In the genomic region with DNA sequence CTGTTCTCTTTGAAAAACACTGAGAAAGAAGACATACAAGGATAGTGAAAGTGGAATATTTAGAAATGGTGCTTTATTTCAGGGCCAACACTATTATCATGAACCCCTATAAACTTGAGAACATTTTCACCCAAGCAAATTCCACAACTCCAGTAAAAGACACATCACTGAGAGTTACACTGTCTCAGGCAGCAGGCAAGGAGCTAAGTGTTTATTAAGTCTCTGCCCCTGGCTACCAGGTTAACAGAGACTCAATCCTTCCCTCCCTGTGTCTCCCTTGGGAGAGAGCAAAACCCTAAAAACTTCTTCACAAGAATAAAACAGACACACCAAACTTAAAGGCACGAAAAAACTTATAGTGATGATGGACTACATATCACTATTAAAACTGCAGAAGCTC, we compare ENCODE assay signal across 17 cellular contexts.
"Had no signal": no experiment of that assay in that cellular context is flagged by ENCODE, and none has a peak within 500 bp of the region (broad histone marks: within the 10 kb centered on the region; RNA-seq: fewer than 3 reads in every experiment).

No MANE protein-coding gene starts in this region.

- H3K9me3 Mint-ChIP-seq: naive thymus-derived CD8-positive, alpha-beta T cell had no signal

- DNase-seq: dermis blood vessel endothelial cell; foreskin melanocyte; head of caudate nucleus; hippocampal formation; mucosa of descending colon; naive thymus-derived CD8-positive, alpha-beta T cell; nucleus accumbens; ovary; sigmoid colon; stimulated activated CD4-positive, alpha-beta T cell treated with anti-CD3 and anti-CD28 coated beads, Interleukin-2, amount 100 ng/mL, for 48 hours; stimulated activated naive CD4-positive, alpha-beta T cell treated with Interleukin-2 at 50 U/mL for 16 hours; thyroid gland; upper lobe of left lung; uterus had no signal

- H3K27ac ChIP-seq: neural progenitor cell, ovary, right atrium auricular region, skin epidermis, upper lobe of left lung had no signal

- H3K4me1 ChIP-seq: upper lobe of left lung, uterus had no signal

- H3K36me3 ChIP-seq: neural progenitor cell, ovary, right atrium auricular region, sigmoid colon, thyroid gland, upper lobe of left lung, uterus had no signal

- ATAC-seq: mucosa of descending colon; naive thymus-derived CD8-positive, alpha-beta T cell had no signal

- H3K4me1 Mint-ChIP-seq: naive thymus-derived CD8-positive, alpha-beta T cell had no signal

- H3K9me3 ChIP-seq: mucosa of descending colon, ovary, right atrium auricular region, sigmoid colon, thyroid gland, upper lobe of left lung, uterus had no signal

- H3K27me3 ChIP-seq: neural progenitor cell, ovary, right atrium auricular region, sigmoid colon, thyroid gland, upper lobe of left lung, uterus had no signal

- H3K4me3 Mint-ChIP-seq: naive thymus-derived CD8-positive, alpha-beta T cell; neural progenitor cell had no signal

- H3K36me3 Mint-ChIP-seq: naive thymus-derived CD8-positive, alpha-beta T cell had no signal

- H3K9ac ChIP-seq: neural progenitor cell had no signal

- H3K4me3 ChIP-seq: mucosa of descending colon, neural progenitor cell, ovary, right atrium auricular region, sigmoid colon, skin epidermis, thyroid gland, upper lobe of left lung, uterus had no signal

- H3K27ac Mint-ChIP-seq: naive thymus-derived CD8-positive, alpha-beta T cell; neural progenitor cell had no signal
